In genomic region chr21:17514124-17514481, GRCh38 we compare ENCODE assay signal across 9 cellular contexts. TPM values are rescaled to one million over a fixed set of nuclear protein-coding genes. Genes with fewer than 3 reads are reported as not detected.
DNase-seq lines count a peak whose midpoint lies in the region; ATAC-seq and TF ChIP-seq lines count a peak whose summit lies in the region.
"Had no signal": no experiment of that assay in that cellular context is flagged by ENCODE, and none has a peak within 500 bp of the region (broad histone marks: within the 10 kb centered on the region; RNA-seq: fewer than 3 reads in every experiment).

No MANE protein-coding gene starts in this region.

- 26% methylated on average over 5 of the region's 5 CpGs for WGBS in suprapubic skin
- WGBS in spleen, 5 donors: 18 to 38% (median 26%) methylated on average over 5 of the region's 5 CpGs

- H3K4me1 ChIP-seq in iPS-18a (ENCODE audit: control insufficient read depth, low read depth, low read length): peaks cover 20% of the 10 kb centered on the region
- peaks cover 33% of the 10 kb centered on the region for H3K4me1 ChIP-seq in suprapubic skin
- H3K4me1 ChIP-seq in spleen: peaks cover 10 to 30% (median 26%) of the 10 kb centered on the region in 6 donors
- H3K4me1 ChIP-seq in ascending aorta: peaks cover 5 to 7% of the 10 kb centered on the region in 2 donors

- H3K9me3 Mint-ChIP-seq in activated T-cell treated with anti-CD3 and anti-CD28 coated beads, Interleukin-2, amount 50 U/mL, for 24 hours: no peaks in the 10 kb centered on the region
- H3K9me3 Mint-ChIP-seq in activated T-helper 17 cell treated with anti-CD3 and anti-CD28 coated beads, Interleukin-2, amount 50 U/mL, for 72 hours: no peaks in the 10 kb centered on the region

- peak overlapping the region; percentile 83 for H3K4me3 Mint-ChIP-seq in activated T-cell treated with anti-CD3 and anti-CD28 coated beads, Interleukin-2, amount 50 U/mL, for 24 hours
- peak overlapping the region; percentile 84 for H3K4me3 Mint-ChIP-seq in activated T-helper 17 cell treated with anti-CD3 and anti-CD28 coated beads, Interleukin-2, amount 50 U/mL, for 72 hours

- TF ChIP-seq POLR2A in suprapubic skin (IDR thresholded peaks at IDR 0.05) (no peak), spleen (IDR thresholded peaks at IDR 0.05) (no peak)

- H3K27me3 ChIP-seq in iPS-18a (ENCODE audit: control insufficient read depth, insufficient read depth, low read length) (no peaks in the 10 kb centered on the region), suprapubic skin (peaks cover 16% of the 10 kb centered on the region), spleen (replicated peaks in 1 of 7) (peaks cover 0 to 86% (median 23%) of the 10 kb centered on the region in 7 donors), ascending aorta (peaks cover 10% of the 10 kb centered on the region)

- peaks cover 17% of the 10 kb centered on the region for H3K4me1 Mint-ChIP-seq in activated T-cell treated with anti-CD3 and anti-CD28 coated beads, Interleukin-2, amount 50 U/mL, for 24 hours (ENCODE audit: low read depth)
- peaks cover 18% of the 10 kb centered on the region for H3K4me1 Mint-ChIP-seq in activated T-helper 17 cell treated with anti-CD3 and anti-CD28 coated beads, Interleukin-2, amount 50 U/mL, for 72 hours

- H3K9me3 ChIP-seq in iPS-18a (ENCODE audit: control insufficient read depth, low read depth, low read length): no peaks in the 10 kb centered on the region
- no peaks in the 10 kb centered on the region for H3K9me3 ChIP-seq in suprapubic skin
- H3K9me3 ChIP-seq in spleen: no peaks in the 10 kb centered on the region
- H3K9me3 ChIP-seq in ascending aorta: no peaks in the 10 kb centered on the region

- H3K4me3 ChIP-seq in iPS-18a (ENCODE audit: low read length) (peak overlapping the region; percentile 99), suprapubic skin (peak overlapping the region; percentile 77), spleen (peak overlapping the region in 3 of 8 donors; percentile 76 to 88 (median 82)), ascending aorta (peak overlapping the region in 1 of 2 donors; percentile 75)

- no peak for TF ChIP-seq CTCF in suprapubic skin (IDR thresholded peaks at IDR 0.05)
- no peak for TF ChIP-seq CTCF in spleen (IDR thresholded peaks at IDR 0.05 in 8 of 11, conservative IDR thresholded peaks at IDR 0.05 in 3 of 11)
- no peak for TF ChIP-seq CTCF in ascending aorta (IDR thresholded peaks at IDR 0.05)

- H3K27ac ChIP-seq in iPS-18a (ENCODE audit: low read length): peak overlapping the region; percentile 92
- peak overlapping the region; percentile 95 for H3K27ac ChIP-seq in suprapubic skin
- no peak overlapping the region for H3K27ac ChIP-seq in spleen
- no peak overlapping the region for H3K27ac ChIP-seq in ascending aorta

- no peaks in the 10 kb centered on the region for H3K36me3 Mint-ChIP-seq in activated T-cell treated with anti-CD3 and anti-CD28 coated beads, Interleukin-2, amount 50 U/mL, for 24 hours (ENCODE audit: low read depth)
- H3K36me3 Mint-ChIP-seq in activated T-helper 17 cell treated with anti-CD3 and anti-CD28 coated beads, Interleukin-2, amount 50 U/mL, for 72 hours (ENCODE audit: low read depth): no peaks in the 10 kb centered on the region

- H3K27ac Mint-ChIP-seq in activated T-cell treated with anti-CD3 and anti-CD28 coated beads, Interleukin-2, amount 50 U/mL, for 24 hours: no peak overlapping the region
- no peak overlapping the region for H3K27ac Mint-ChIP-seq in activated T-helper 17 cell treated with anti-CD3 and anti-CD28 coated beads, Interleukin-2, amount 50 U/mL, for 72 hours

- H3K27me3 Mint-ChIP-seq in activated T-cell treated with anti-CD3 and anti-CD28 coated beads, Interleukin-2, amount 50 U/mL, for 24 hours: peaks cover 28% of the 10 kb centered on the region
- peaks cover 14% of the 10 kb centered on the region for H3K27me3 Mint-ChIP-seq in activated T-helper 17 cell treated with anti-CD3 and anti-CD28 coated beads, Interleukin-2, amount 50 U/mL, for 72 hours

- no peak for TF ChIP-seq EP300 in suprapubic skin (IDR thresholded peaks at IDR 0.05)

- ATAC-seq in activated T-helper 17 cell treated with anti-CD3 and anti-CD28 coated beads, Interleukin-2, amount 50 U/mL, for 72 hours (replicated peaks): no peak

- no peak for DNase-seq in activated T-cell treated with anti-CD3 and anti-CD28 coated beads, Interleukin-2, amount 50 U/mL, for 24 hours
- DNase-seq in activated T-cell treated with anti-CD3 and anti-CD28 coated beads for 4 hours (no peak), suprapubic skin (ENCODE audit: low spot score in 2 of 2) (no peak), NCI-H1436 (lab: John Stamatoyannopoulos, UW) (no peak), spleen (no peak), ascending aorta (ENCODE audit: low spot score in 2 of 2) (no peak)

- intact Hi-C loops in spleen (cut with DNase I; ENCODE audit: low total_unique reads): no loop called here
- intact Hi-C loops in ascending aorta (cut with DNase I): no loop called here

- peaks cover 6% of the 10 kb centered on the region for H3K36me3 ChIP-seq in iPS-18a (ENCODE audit: control insufficient read depth, low read depth, low read length)
- no peaks in the 10 kb centered on the region for H3K36me3 ChIP-seq in suprapubic skin
- no peaks in the 10 kb centered on the region for H3K36me3 ChIP-seq in spleen
- no peaks in the 10 kb centered on the region for H3K36me3 ChIP-seq in ascending aorta

- H3K9ac ChIP-seq in iPS-18a (ENCODE audit: low read length): peak overlapping the region; percentile 96

RNA-seq across cellular contexts. Expression of gene CXADR, which starts 1.3 kb away (rescaled TPM):
- total RNA-seq in activated T-helper 17 cell treated with anti-CD3 and anti-CD28 coated beads, Interleukin-2, amount 50 U/mL, for 72 hours: under 1 TPM; 0.37 to 0.76 TPM
- total RNA-seq in suprapubic skin (100 to 1,000 TPM in 3 of 4 donors, 10 to 100 TPM in 1; 87.7 to 123 (median 112) TPM), spleen (10 to 100 TPM in 1 of 7 donors, 1 to 10 TPM in 6; 1.5 to 10.7 (median 4.8) TPM), ascending aorta (0.32 TPM)
- under 1 TPM; 0.11 to 0.29 (median 0.29) TPM for polyA plus RNA-seq in spleen
- polyA plus RNA-seq: CD14-positive monocyte had no signal

Comparison
In these comparisons a context has a peak if more than half of its experiments do, and no peak if none do; other contexts are left out.
1. H3K27ac ChIP-seq: peak in iPS-18a (single experiment) and suprapubic skin (single experiment); none in spleen (0 of 8) and ascending aorta (0 of 2).
2. RNA of gene CXADR, which starts 1.3 kb away (total RNA-seq): 87.7 to 123 TPM in suprapubic skin; 1.5 to 10.7 TPM in spleen, 0.37 to 0.76 TPM in activated T-helper 17 cell treated with anti-CD3 and anti-CD28 coated beads, Interleukin-2, amount 50 U/mL, for 72 hours and 0.32 TPM in ascending aorta (single experiment); every median in the first group is over 4 times any median in the second.